ENCODE assay signal across 9 cellular contexts in genomic region chr12:124379938-124380754, GRCh38.
DNase-seq lines count a peak whose midpoint lies in the region; ATAC-seq and TF ChIP-seq lines count a peak whose summit lies in the region.
"Had no signal": no experiment of that assay in that cellular context is flagged by ENCODE, and none has a peak within 500 bp of the region (broad histone marks: within the 10 kb centered on the region; RNA-seq: fewer than 3 reads in every experiment).

No MANE protein-coding gene starts in this region.

- H3K4me1 Mint-ChIP-seq in endothelial cell (ENCODE audit: unreplicated experiment): peaks cover 28% of the 10 kb centered on the region

- BruUV-seq in PC-9 (replicated peaks; lab: Mats Ljungman, UMichigan): no TSS peak

- H3F3A ChIP-seq in PC-9 (ENCODE audit: insufficient read depth, low read depth) (peaks cover 66% of the 10 kb centered on the region; the same call in 1 of the 2 replicates), MM.1S (ENCODE audit: insufficient read depth, low read length) (no peaks in the 10 kb centered on the region)

- DNase-seq in Right ventricle myocardium inferior (ENCODE audit: missing footprints) (peak; percentile 85), cardiac septum (ENCODE audit: low spot score) (no peak), endothelial cell (ENCODE audit: low spot score) (peak; percentile 59), NCI-H345 treated with DMSO at 0.1 percent for 48 hours (lab: John Stamatoyannopoulos, UW; ENCODE audit: unreplicated experiment) (no peak), PC-9 (no peak), MM.1S (no peak)
- DNase-seq: kidney glomerular epithelial cell had no signal

- TF ChIP-seq CTCF in endothelial cell (IDR thresholded peaks at IDR 0.05; ENCODE audit: unreplicated experiment) (peak; percentile 18), PC-9 (conservative IDR thresholded peaks at IDR 0.05) (no peak), MM.1S (IDR thresholded peaks at IDR 0.05; ENCODE audit: low read length) (no peak)

- H3K9me3 ChIP-seq in muscle layer of colon (ENCODE audit: low read length): no peaks in the 10 kb centered on the region
- H3K9me3 ChIP-seq in PC-9 (ENCODE audit: insufficient read depth, low read depth): no peaks in the 10 kb centered on the region
- no peaks in the 10 kb centered on the region for H3K9me3 ChIP-seq in MM.1S (replicated peaks; ENCODE audit: insufficient read depth, low read length)

- peaks cover 13% of the 10 kb centered on the region for H3K27me3 Mint-ChIP-seq in endothelial cell (ENCODE audit: unreplicated experiment)

- CTCF ChIA-PET in PC-9 (lab: Charles Lee): no interaction called here

- H3K9ac ChIP-seq in muscle layer of colon (ENCODE audit: low read length): peak overlapping the region; percentile 39
- no peak overlapping the region for H3K9ac ChIP-seq in MM.1S (ENCODE audit: low read length)

- H3K79me2 ChIP-seq in PC-9 (ENCODE audit: low read depth) (peaks cover 86% of the 10 kb centered on the region), MM.1S (ENCODE audit: low read length) (no peaks in the 10 kb centered on the region)

- H3K4me2 ChIP-seq in PC-9 (no peak overlapping the region), MM.1S (ENCODE audit: low read depth, low read length) (no peak overlapping the region)

- H3K27me3 ChIP-seq in muscle layer of colon (ENCODE audit: control insufficient read depth in 1 of 2, insufficient read depth in 2 of 2, low read length in 2 of 2) (no peaks in the 10 kb centered on the region), PC-9 (ENCODE audit: insufficient read depth, low read depth) (no peaks in the 10 kb centered on the region), MM.1S (replicated peaks; ENCODE audit: insufficient read depth, low read length) (no peaks in the 10 kb centered on the region)

- no peaks in the 10 kb centered on the region for H3K9me3 Mint-ChIP-seq in endothelial cell (ENCODE audit: unreplicated experiment)

- POLR2A ChIA-PET in PC-9 (lab: Charles Lee; ENCODE audit: unreplicated experiment): no interaction called here

- H3K27ac ChIP-seq in muscle layer of colon (ENCODE audit: low read depth, low read length) (peak overlapping the region; percentile 88), PC-9 (no peak overlapping the region), MM.1S (ENCODE audit: low read length) (no peak overlapping the region)

- H3K9me2 ChIP-seq in PC-9 (ENCODE audit: insufficient read depth): no peaks in the 10 kb centered on the region
- H3K9me2 ChIP-seq in MM.1S (replicated peaks; ENCODE audit: insufficient read depth, low read length): no peaks in the 10 kb centered on the region

- H4K20me1 ChIP-seq in PC-9 (ENCODE audit: insufficient read depth) (peaks cover 67% of the 10 kb centered on the region), MM.1S (ENCODE audit: insufficient read depth, low read length) (no peaks in the 10 kb centered on the region)

- ATAC-seq in Right ventricle myocardium inferior: peak; percentile 48
- no peak for ATAC-seq in GM18861 (IDR thresholded peaks at IDR 0.05; ENCODE audit: unreplicated experiment)

- H3K4me3 ChIP-seq in muscle layer of colon (ENCODE audit: low read depth in 1 of 2, low read length in 2 of 2): no peak overlapping the region
- no peak overlapping the region for H3K4me3 ChIP-seq in PC-9
- no peak overlapping the region for H3K4me3 ChIP-seq in MM.1S (ENCODE audit: low read length)

- peaks cover 54% of the 10 kb centered on the region for H3K4me1 ChIP-seq in muscle layer of colon (ENCODE audit: insufficient read depth, low read length)
- peaks cover 42% of the 10 kb centered on the region for H3K4me1 ChIP-seq in PC-9 (replicated peaks; ENCODE audit: insufficient read depth)
- no peaks in the 10 kb centered on the region for H3K4me1 ChIP-seq in MM.1S (ENCODE audit: low read length)

- H3K36me3 Mint-ChIP-seq in endothelial cell (ENCODE audit: low read depth, unreplicated experiment): peaks cover 16% of the 10 kb centered on the region

- peak overlapping the region; percentile 96 for H3K27ac Mint-ChIP-seq in endothelial cell (ENCODE audit: unreplicated experiment)

- intact Hi-C loops in Right ventricle myocardium inferior (cut with DNase I) (loop anchor here (5.0 to 10.0 kb wide), 2 partner anchors 187 to 385 kb away; partner anchors contain the start of gene NCOR2), cardiac septum (cut with DNase I) (loop anchor here (2.0 to 5.0 kb wide), 5 partner anchors 43 to 387 kb away; partner anchors contain the start of gene NCOR2), PC-9 (cut with micrococcal nuclease; ENCODE audit: unreplicated experiment) (no loop called here)

- H2AFZ ChIP-seq in PC-9: no peak overlapping the region
- H2AFZ ChIP-seq in MM.1S (ENCODE audit: low read length): no peak overlapping the region

- H3K4me3 Mint-ChIP-seq in endothelial cell (ENCODE audit: unreplicated experiment): no peak overlapping the region

- H3K36me3 ChIP-seq in muscle layer of colon (ENCODE audit: insufficient read depth, low read length) (peaks cover 75% of the 10 kb centered on the region), PC-9 (ENCODE audit: low read depth) (peaks cover 45% of the 10 kb centered on the region), MM.1S (replicated peaks; ENCODE audit: insufficient read depth, low read length) (no peaks in the 10 kb centered on the region)

Comparison
In these comparisons a context has a peak if more than half of its experiments do, and no peak if none do; other contexts are left out.
1. DNase-seq: peak in Right ventricle myocardium inferior (single experiment) and endothelial cell (single experiment); none in cardiac septum (single experiment), NCI-H345 treated with DMSO at 0.1 percent for 48 hours (single experiment), PC-9 (0 of 2) and MM.1S (single experiment).